1 cellular context compared by ENCODE assay signal in genomic region chr20:59006167-59006863, GRCh38.
TF ChIP-seq lines count a peak whose summit lies in the region.

No MANE protein-coding gene starts in this region.

TF ChIP-seq in GM12878, 131 proteins besides CTCF, POLR2A, EP300 and RAD21:
- TF ChIP-seq BACH1 (IDR thresholded peaks at IDR 0.05; ENCODE audit: borderline replicate concordance) = no peak
- TF ChIP-seq FOS (IDR thresholded peaks at IDR 0.05; ENCODE audit: borderline replicate concordance, extremely low read depth, insufficient read length) = no peak
- no peak for TF ChIP-seq HCFC1 (IDR thresholded peaks at IDR 0.05; ENCODE audit: low read length)
- TF ChIP-seq RUNX3 (IDR thresholded peaks at IDR 0.05; ENCODE audit: low read length) = 0 out of 2 replicates have a peak, but pooled peaks have one; percentile 3
- TF ChIP-seq ZBTB33 (IDR thresholded peaks at IDR 0.05) = no peak
- TF ChIP-seq HDGF (IDR thresholded peaks at IDR 0.05) = no peak
- TF ChIP-seq SREBF1 (IDR thresholded peaks at IDR 0.05; ENCODE audit: low read length) = no peak
- TF ChIP-seq KLF5 (IDR thresholded peaks at IDR 0.05; ENCODE audit: partially characterized antibody) = no peak
- peak; percentile 21; the same call in 1 of the 2 replicates for TF ChIP-seq CBFB (IDR thresholded peaks at IDR 0.05; ENCODE audit: low read depth)
- no peak for TF ChIP-seq MEF2A (IDR thresholded peaks at IDR 0.05; ENCODE audit: insufficient read depth, low read depth, low read length)
- 0 out of 2 replicates have a peak, but pooled peaks have one; percentile 8 for TF ChIP-seq TCF12 (IDR thresholded peaks at IDR 0.05; ENCODE audit: low read depth, low read length)
- TF ChIP-seq YY1 (IDR thresholded peaks at IDR 0.05; ENCODE audit: low read depth, low read length) = peak; percentile 4; the same call in 1 of the 2 replicates
- TF ChIP-seq SIN3A (IDR thresholded peaks at IDR 0.05; ENCODE audit: low read depth, low read length) = 0 out of 2 replicates have a peak, but pooled peaks have one; percentile 30
- peak; percentile 41; the same call in 1 of the 2 replicates for TF ChIP-seq MTA3 (IDR thresholded peaks at IDR 0.05; ENCODE audit: borderline replicate concordance, low read length)
- peak; percentile 85 for TF ChIP-seq POLR2AphosphoS5 (IDR thresholded peaks at IDR 0.05; ENCODE audit: low read length)
- TF ChIP-seq NR2F1 (conservative IDR thresholded peaks at IDR 0.05) = peak; percentile 22
- 0 out of 2 replicates have a peak, but pooled peaks have one; percentile 30 for TF ChIP-seq CHD2 (IDR thresholded peaks at IDR 0.05; ENCODE audit: borderline replicate concordance, low read depth, low read length)
- TF ChIP-seq NR2C2 (IDR thresholded peaks at IDR 0.05; ENCODE audit: borderline replicate concordance, control insufficient read depth, insufficient read length, low read depth) = no peak
- TF ChIP-seq ZNF687 (IDR thresholded peaks at IDR 0.05) = 0 out of 2 replicates have a peak, but pooled peaks have one; percentile 10
